18 cellular contexts compared by ENCODE assay signal in the genomic region with DNA sequence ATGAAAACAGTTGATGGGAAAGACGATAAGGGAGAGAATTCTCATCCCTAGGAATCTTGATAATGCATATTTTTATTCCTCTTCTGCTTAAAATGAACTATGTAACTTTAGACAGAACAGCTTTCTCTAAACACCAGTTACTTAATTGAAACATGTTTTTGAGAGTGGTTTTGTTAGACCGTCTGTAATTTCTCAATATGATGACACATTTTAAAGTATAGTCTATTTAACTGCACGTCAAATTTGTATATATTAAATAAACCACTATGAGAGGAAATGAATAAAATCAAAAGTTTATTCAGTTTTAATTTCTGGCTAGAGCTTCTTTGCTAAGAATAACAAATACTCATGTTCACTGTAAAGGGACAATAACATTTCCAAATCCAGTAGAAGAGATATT.
"Had no signal": no experiment of that assay in that cellular context is flagged by ENCODE, and none has a peak within 500 bp of the region (broad histone marks: within the 10 kb centered on the region; RNA-seq: fewer than 3 reads in every experiment).

No MANE protein-coding gene starts in this region.

- DNase-seq: KBM-7, MG63, NCI-H1092, NCI-H1105 treated with DMSO at 0.1 percent for 48 hours, NCI-H1417 treated with DMSO at 0.1 percent for 48 hours, NCI-H146, NCI-H1694 treated with DMSO at 0.1 percent for 48 hours, NCI-H1930, NCI-H2081, NCI-H2107, NCI-H2227 treated with DMSO at 0.1 percent for 48 hours, NCI-H510A, NCI-H524 treated with DMSO at 0.1 percent for 48 hours, NCI-H69, NCI-H774, Right ventricle myocardium superior, RPMI8226, SIG-M5 had no signal
